ENCODE assay signal across 20 cellular contexts in genomic region chr11:6395470-6396060, GRCh38. TPM values are rescaled to one million over a fixed set of nuclear protein-coding genes. Genes with fewer than 3 reads are reported as not detected.
DNase-seq lines count a peak whose midpoint lies in the region; TF ChIP-seq lines count a peak whose summit lies in the region.
"Had no signal": no experiment of that assay in that cellular context is flagged by ENCODE, and none has a peak within 500 bp of the region (broad histone marks: within the 10 kb centered on the region; RNA-seq: fewer than 3 reads in every experiment).

No MANE protein-coding gene starts in this region.

- H3K14ac ChIP-seq in neuronal stem cell (ENCODE audit: low read length): no peak overlapping the region

- H2BK5ac ChIP-seq in neuronal stem cell (ENCODE audit: low read length): no peak overlapping the region

- no peaks in the 10 kb centered on the region for H3K27me3 Mint-ChIP-seq in Caco-2 (ENCODE audit: insufficient read depth, unreplicated experiment)
- H3K27me3 Mint-ChIP-seq in activated CD4-positive, alpha-beta memory T cell treated with anti-CD3 and anti-CD28 coated beads for 36 hours: no peaks in the 10 kb centered on the region

- intact Hi-C loops in Caco-2 (cut with micrococcal nuclease; ENCODE audit: unreplicated experiment) (loop anchor here (10.0 kb wide), 1 partner anchor 219 kb away; the partner anchor contains the start of genes TAF10 and TPP1), posterior vena cava (cut with DNase I) (no loop called here)
- intact Hi-C loops in activated CD4-positive, alpha-beta memory T cell treated with anti-CD3 and anti-CD28 coated beads for 36 hours (cut with micrococcal nuclease): no loop called here

- H4K91ac ChIP-seq in neuronal stem cell (ENCODE audit: low read depth, low read length, poor library complexity): peak overlapping the region; percentile 34

- H3K18ac ChIP-seq in neuronal stem cell (ENCODE audit: low read length): no peak overlapping the region

- no peak overlapping the region for H3K4me2 ChIP-seq in neuronal stem cell (ENCODE audit: insufficient read depth, low read length, poor library complexity, severe bottlenecking)

- H3K27ac ChIP-seq in C4-2B: peak overlapping the region; percentile 2
- peak overlapping the region; percentile 42 for H3K27ac ChIP-seq in cingulate gyrus (ENCODE audit: low read depth, low read length)
- H3K27ac ChIP-seq in neuronal stem cell (replicated peaks; ENCODE audit: low read length): no peak overlapping the region

- no peak overlapping the region for H2BK15ac ChIP-seq in neuronal stem cell (ENCODE audit: low read length)

- peak overlapping the region; percentile 79 for H3K27ac Mint-ChIP-seq in Caco-2 (ENCODE audit: unreplicated experiment)
- H3K27ac Mint-ChIP-seq in activated CD4-positive, alpha-beta memory T cell treated with anti-CD3 and anti-CD28 coated beads for 36 hours: no peak overlapping the region
- H3K27ac Mint-ChIP-seq: HFFc6 had no signal

- TF ChIP-seq CTCF in C4-2B (conservative IDR thresholded peaks at IDR 0.05) (no peak), Caco-2 (IDR thresholded peaks at IDR 0.05; ENCODE audit: insufficient read depth in 1 of 2, low read depth in 1 of 2, low read length in 1 of 2, severe bottlenecking in 1 of 2, unreplicated experiment in 1 of 2) (no peak)

- H3K36me3 ChIP-seq in Caco-2 (ENCODE audit: control insufficient read depth, insufficient read depth, low read length) (peaks cover 1% of the 10 kb centered on the region; the same call in 1 of the 2 replicates), neuronal stem cell (replicated peaks in 1 of 2; ENCODE audit: control insufficient read depth in 2 of 2, insufficient read depth in 2 of 2, low read length in 2 of 2) (peaks cover 16 to 29% of the 10 kb centered on the region in 2 donors)

- H3K23ac ChIP-seq in neuronal stem cell (ENCODE audit: low read depth, low read length, poor library complexity): no peak overlapping the region

- peaks cover 25% of the 10 kb centered on the region for H3K36me3 Mint-ChIP-seq in Caco-2 (ENCODE audit: insufficient read depth, unreplicated experiment)
- H3K36me3 Mint-ChIP-seq in activated CD4-positive, alpha-beta memory T cell treated with anti-CD3 and anti-CD28 coated beads for 36 hours: peaks cover 20% of the 10 kb centered on the region

- POLR2A ChIA-PET in Caco-2 (lab: Charles Lee): no interaction called here
- POLR2A ChIA-PET in activated CD4-positive, alpha-beta memory T cell treated with anti-CD3 and anti-CD28 coated beads for 36 hours (lab: Charles Lee): interaction anchor here (1.4 kb wide), 1 partner anchor 19 kb away, joined by 3 read pairs; no protein-coding TSS in a partner anchor

- H3K4me1 ChIP-seq in Caco-2 (peaks cover 35% of the 10 kb centered on the region), neuronal stem cell (ENCODE audit: control insufficient read depth in 2 of 2, insufficient read depth in 1 of 2, low read depth in 1 of 2, low read length in 2 of 2) (peaks cover 6 to 21% of the 10 kb centered on the region in 2 donors)

- no peak overlapping the region for H3K4me3 Mint-ChIP-seq in Caco-2 (ENCODE audit: unreplicated experiment)
- H3K4me3 Mint-ChIP-seq in activated CD4-positive, alpha-beta memory T cell treated with anti-CD3 and anti-CD28 coated beads for 36 hours: no peak overlapping the region
- H3K4me3 Mint-ChIP-seq: HFFc6 had no signal

- H3K9me3 Mint-ChIP-seq in Caco-2 (ENCODE audit: unreplicated experiment): no peaks in the 10 kb centered on the region
- no peaks in the 10 kb centered on the region for H3K9me3 Mint-ChIP-seq in activated CD4-positive, alpha-beta memory T cell treated with anti-CD3 and anti-CD28 coated beads for 36 hours
- H3K9me3 Mint-ChIP-seq: HFFc6 had no signal

- CTCF ChIA-PET in Caco-2 (lab: Charles Lee): no interaction called here
- CTCF ChIA-PET in activated CD4-positive, alpha-beta memory T cell treated with anti-CD3 and anti-CD28 coated beads for 36 hours (lab: Charles Lee): interaction anchor here (0.9 kb wide), 1 partner anchor 42 kb away, joined by 3 read pairs; no protein-coding TSS in a partner anchor

- no peaks in the 10 kb centered on the region for H3K9me3 ChIP-seq in Caco-2
- no peaks in the 10 kb centered on the region for H3K9me3 ChIP-seq in neuronal stem cell (replicated peaks in 1 of 2; ENCODE audit: control insufficient read depth in 2 of 2, insufficient read depth in 1 of 2, low read depth in 1 of 2, low read length in 2 of 2)

- H3K4me3 ChIP-seq in Caco-2 (ENCODE audit: low read depth, low read length) (no peak overlapping the region), neuronal stem cell (ENCODE audit: low read length in 2 of 2) (no peak overlapping the region)

- no peak overlapping the region for H4K8ac ChIP-seq in neuronal stem cell (ENCODE audit: low read depth, low read length)

- H2BK12ac ChIP-seq in neuronal stem cell (ENCODE audit: low read length): no peak overlapping the region

- DNase-seq in Caco-2 (no peak), neuronal stem cell (ENCODE audit: low spot score) (no peak), DMS79 treated with DMSO at 0.1 percent for 48 hours (lab: John Stamatoyannopoulos, UW) (no peak), posterior vena cava (ENCODE audit: low spot score) (no peak)
- DNase-seq in activated CD4-positive, alpha-beta T cell treated with anti-CD3 and anti-CD28 coated beads, Interleukin-2, amount 50 U/mL, for 48 hours: no peak
- no peak for DNase-seq in activated CD4-positive, alpha-beta memory T cell treated with anti-CD3 and anti-CD28 coated beads for 36 hours
- DNase-seq: ACHN, Calu3, H7, HFFc6, KBM-7, NCI-H1417, NCI-H187 treated with DMSO at 0.1 percent for 48 hours, NCI-H226, NCI-H524, NCI-H82, RPMI8226, SHP77 treated with DMSO at 0.1 percent for 48 hours had no signal

- TSS peak; percentile 32 for BruUV-seq in Caco-2 (replicated peaks; lab: Mats Ljungman, UMichigan)

- no peak overlapping the region for H2AFZ ChIP-seq in neuronal stem cell (ENCODE audit: low read length)

- no peak overlapping the region for H3K4ac ChIP-seq in neuronal stem cell (ENCODE audit: low read length)

- no peak overlapping the region for H2BK120ac ChIP-seq in neuronal stem cell (ENCODE audit: low read depth, low read length)

- no peak overlapping the region for H2AK5ac ChIP-seq in neuronal stem cell (ENCODE audit: low read depth, low read length)

- WGBS in neuronal stem cell (ENCODE audit: extremely low coverage in 2 of 2, insufficient read length in 2 of 2, insufficient replicate concordance in 1 of 2), 2 donors: no CpG with 5 or more reads among the region's 16 CpGs

- H3K4me1 Mint-ChIP-seq in Caco-2 (ENCODE audit: low read depth, unreplicated experiment): peaks cover 50% of the 10 kb centered on the region
- H3K4me1 Mint-ChIP-seq in activated CD4-positive, alpha-beta memory T cell treated with anti-CD3 and anti-CD28 coated beads for 36 hours (ENCODE audit: low read depth): peaks cover 41% of the 10 kb centered on the region

- H3K79me1 ChIP-seq in neuronal stem cell (ENCODE audit: low read depth, low read length): peaks cover 4% of the 10 kb centered on the region

- H3K27me3 ChIP-seq in Caco-2 (replicated peaks; ENCODE audit: control insufficient read depth, insufficient read depth, low read length) (no peaks in the 10 kb centered on the region), neuronal stem cell (ENCODE audit: control insufficient read depth in 3 of 3, insufficient read depth in 3 of 3, low read depth in 1 of 3, low read length in 3 of 3) (no peaks in the 10 kb centered on the region)

- H3K9ac ChIP-seq in neuronal stem cell (ENCODE audit: low read depth, low read length, poor library complexity): peak overlapping the region; percentile 53

RNA-seq across cellular contexts. Expression of gene SMPD1, which starts 5.3 kb away (rescaled TPM):
- total RNA-seq in Caco-2 (2022) (38.6 and 41.9 TPM in 2 replicates), posterior vena cava (10 to 100 TPM; 35.4 to 51.6 TPM)
- polyA plus RNA-seq in neuronal stem cell (2013, experiment 1 of 2): 8.1 TPM
- 7.8 TPM for polyA plus RNA-seq in neuronal stem cell (2013, experiment 2 of 2)
- total RNA-seq in activated CD4-positive, alpha-beta memory T cell treated with anti-CD3 and anti-CD28 coated beads for 36 hours: 10 to 100 TPM; 23.4 to 23.8 TPM

RNA-seq across cellular contexts. Expression of gene APBB1, which starts 23.3 kb away (rescaled TPM):
- total RNA-seq in Caco-2 (2022): 37.8 and 39.0 TPM in 2 replicates
- polyA plus RNA-seq in neuronal stem cell (2013, experiment 1 of 2): 47.1 TPM
- polyA plus RNA-seq in neuronal stem cell (2013, experiment 2 of 2): 45.6 TPM
- total RNA-seq in activated CD4-positive, alpha-beta memory T cell treated with anti-CD3 and anti-CD28 coated beads for 36 hours: 10 to 100 TPM; 51.6 to 55.3 TPM
- total RNA-seq in posterior vena cava: 10 to 100 TPM; 43.6 to 65.3 TPM

RNA-seq across cellular contexts. Expression of gene HPX, which starts 45.2 kb away (rescaled TPM):
- total RNA-seq in Caco-2 (2022) (10.7 and 10.9 TPM in 2 replicates), posterior vena cava (1 to 10 TPM; 1.2 to 1.7 TPM)
- polyA plus RNA-seq in neuronal stem cell (2013, experiment 1 of 2): 0.84 TPM
- polyA plus RNA-seq in neuronal stem cell (2013, experiment 2 of 2): 0.71 TPM
- under 1 TPM in 1 of 2 experiments, not detected in 1; 0.56 TPM for total RNA-seq in activated CD4-positive, alpha-beta memory T cell treated with anti-CD3 and anti-CD28 coated beads for 36 hours
